In the genomic region with DNA sequence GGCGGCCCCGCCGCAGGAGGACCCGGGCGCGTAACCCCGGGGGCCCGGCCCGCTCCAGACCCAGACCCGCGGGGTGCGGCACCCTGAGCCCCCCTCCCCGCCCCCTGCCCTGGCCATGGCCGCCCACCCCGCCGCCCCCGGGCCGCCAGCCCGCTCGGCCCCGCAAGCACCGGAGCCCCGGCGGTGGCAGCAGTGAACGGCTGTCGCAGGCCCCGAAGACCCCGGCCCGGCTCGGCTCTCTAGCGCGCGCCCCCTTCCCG, we compare ENCODE assay signal across 8 cellular contexts. TPM values are rescaled to one million over a fixed set of nuclear protein-coding genes. Genes with fewer than 3 reads are reported as not detected.
DNase-seq lines count a peak whose midpoint lies in the region; ATAC-seq and TF ChIP-seq lines count a peak whose summit lies in the region.

No MANE protein-coding gene starts in this region.

- no peak for ATAC-seq in CD4-positive, alpha-beta T cell (ENCODE audit: poor library complexity)
- ATAC-seq in GM19397 (IDR thresholded peaks at IDR 0.05; ENCODE audit: unreplicated experiment): no peak

- H3K4me3 ChIP-seq in NT2/D1 (ENCODE audit: insufficient read length, low read depth) (peak overlapping the region; percentile 31), epithelial cell of proximal tubule (ENCODE audit: low read depth, low read length) (peak overlapping the region; percentile 73), prostate gland (peak overlapping the region; percentile 80 to 87)

- intact Hi-C loops in CD4-positive, alpha-beta T cell (cut with DNase I, micrococcal nuclease): loop anchor here in 1 of 2 experiments (5.0 kb wide), 1 partner anchor 77 kb away; no protein-coding TSS in a partner anchor
- intact Hi-C loops in prostate gland (cut with DNase I): no loop called here

- H3K9me3 Mint-ChIP-seq in CD4-positive, alpha-beta T cell: no peaks in the 10 kb centered on the region

- no peak overlapping the region for H3K9ac ChIP-seq in NT2/D1 (ENCODE audit: insufficient read length, low read depth)

- no peaks in the 10 kb centered on the region for H3K9me3 ChIP-seq in CD4-positive, alpha-beta T cell (ENCODE audit: control insufficient read depth, low read length)
- H3K9me3 ChIP-seq in NT2/D1 (ENCODE audit: insufficient read depth, low read length) (no peaks in the 10 kb centered on the region), prostate gland (no peaks in the 10 kb centered on the region)

- H3K27ac ChIP-seq in CD4-positive, alpha-beta T cell (ENCODE audit: low read depth, low read length): peak overlapping the region; percentile 75
- peak overlapping the region; percentile 66 to 78 for H3K27ac ChIP-seq in prostate gland

- no peak overlapping the region for H3K27ac Mint-ChIP-seq in CD4-positive, alpha-beta T cell

- CTCF ChIA-PET in CD4-positive, alpha-beta T cell (lab: Charles Lee): interaction anchor here (2.4 to 2.5 kb wide), 2 partner anchors 14 to 27 kb away, joined by 12 to 20 read pairs; a partner anchor contains a TSS

- peak in 1 of 10 experiments; percentile 6 for DNase-seq in CD4-positive, alpha-beta T cell
- no peak for DNase-seq in NT2/D1 (ENCODE audit: low read depth, low spot score)
- no peak for DNase-seq in epithelial cell of proximal tubule (ENCODE audit: low read depth)
- no peak for DNase-seq in prostate gland (ENCODE audit: low spot score)
- no peak for DNase-seq in NCI-H146 treated with DMSO at 0.1 percent for 48 hours (lab: John Stamatoyannopoulos, UW; ENCODE audit: unreplicated experiment)
- DNase-seq in AG08395 (ENCODE audit: low spot score): no peak
- DNase-seq in NCI-H187 (lab: John Stamatoyannopoulos, UW): no peak

- H3K4me1 Mint-ChIP-seq in CD4-positive, alpha-beta T cell (ENCODE audit: low read depth): peaks cover 73% of the 10 kb centered on the region

- peaks cover 7% of the 10 kb centered on the region for H3K4me1 ChIP-seq in NT2/D1 (ENCODE audit: insufficient read depth, insufficient read length)
- H3K4me1 ChIP-seq in prostate gland (replicated peaks): peaks cover 3% of the 10 kb centered on the region

- no peak for TF ChIP-seq POLR2A in prostate gland (IDR thresholded peaks at IDR 0.05)

- H3K27me3 Mint-ChIP-seq in CD4-positive, alpha-beta T cell: no peaks in the 10 kb centered on the region

- peaks cover 14% of the 10 kb centered on the region for H3K36me3 ChIP-seq in NT2/D1 (ENCODE audit: insufficient read depth, insufficient read length, low read length)
- no peaks in the 10 kb centered on the region for H3K36me3 ChIP-seq in prostate gland

- H3K4me3 Mint-ChIP-seq in CD4-positive, alpha-beta T cell: no peak overlapping the region

- no peaks in the 10 kb centered on the region for H3K27me3 ChIP-seq in CD4-positive, alpha-beta T cell (ENCODE audit: control insufficient read depth, insufficient read depth, low read length)
- H3K27me3 ChIP-seq in NT2/D1 (ENCODE audit: insufficient read depth, insufficient read length): peaks cover 60% of the 10 kb centered on the region
- no peaks in the 10 kb centered on the region for H3K27me3 ChIP-seq in prostate gland (replicated peaks; ENCODE audit: insufficient read depth)

- WGBS in prostate gland: 0% methylated on average over 17 of the region's 34 CpGs

- peaks cover 56% of the 10 kb centered on the region for H3K36me3 Mint-ChIP-seq in CD4-positive, alpha-beta T cell (ENCODE audit: low read depth)

- POLR2A ChIA-PET in CD4-positive, alpha-beta T cell (lab: Charles Lee): interaction anchor here (2.5 to 4.1 kb wide), 3 partner anchors 10 to 91 kb away, joined by 7 to 28 read pairs (median 26); a partner anchor contains a TSS

- no peak for TF ChIP-seq CTCF in CD4-positive, alpha-beta T cell (IDR thresholded peaks at IDR 0.05)
- no peak for TF ChIP-seq CTCF in epithelial cell of proximal tubule (conservative IDR thresholded peaks at IDR 0.05; ENCODE audit: low read depth, low read length)
- no peak for TF ChIP-seq CTCF in prostate gland (IDR thresholded peaks at IDR 0.05)

RNA-seq across cellular contexts. Expression of a gene that starts 0.2 kb away (rescaled TPM):
- total RNA-seq in CD4-positive, alpha-beta T cell: 10 to 100 TPM; 39.9 to 40.8 TPM
- total RNA-seq in epithelial cell of proximal tubule (4.5 and 4.7 TPM in 2 replicates), prostate gland (10 to 100 TPM; 11.1 to 13.2 TPM)

RNA-seq across cellular contexts. Expression of a gene that starts 3.0 kb away (rescaled TPM):
- total RNA-seq in CD4-positive, alpha-beta T cell: 10 to 100 TPM in 1 of 2 experiments, 1 to 10 TPM in 1; 8.7 to 10.8 TPM
- total RNA-seq in epithelial cell of proximal tubule (178 and 363 TPM in 2 replicates), prostate gland (100 to 1,000 TPM in 1 of 2 donors, 10 to 100 TPM in 1; 97.5 to 103 TPM)

RNA-seq across cellular contexts. Expression of a gene that starts 10.3 kb away (rescaled TPM):
- 10 to 100 TPM; 10.3 to 10.7 TPM for total RNA-seq in CD4-positive, alpha-beta T cell
- total RNA-seq in epithelial cell of proximal tubule: 31.6 and 40.4 TPM in 2 replicates
- total RNA-seq in prostate gland: 100 to 1,000 TPM in 1 of 2 donors, 10 to 100 TPM in 1; 40.4 to 127 TPM

RNA-seq across cellular contexts. Expression of a gene that starts 11.8 kb away (rescaled TPM):
- 1 to 10 TPM; 1.0 to 1.4 TPM for total RNA-seq in CD4-positive, alpha-beta T cell
- total RNA-seq in epithelial cell of proximal tubule: 0.87 and 3.6 TPM in 2 replicates
- under 1 TPM; 0.14 to 0.91 TPM for total RNA-seq in prostate gland

RNA-seq across cellular contexts. Expression of a gene that starts 16.6 kb away (rescaled TPM):
- total RNA-seq in CD4-positive, alpha-beta T cell: 10 to 100 TPM; 21.0 to 21.2 TPM
- total RNA-seq in epithelial cell of proximal tubule (under 0.01 TPM in 1 of 2 replicates, not detected in the other), prostate gland (1 to 10 TPM in 1 of 2 donors, under 1 TPM in 1; 0.82 to 4.2 TPM)

Comparison
In these comparisons a context has a peak if more than half of its experiments do, and no peak if none do; other contexts are left out.
1. H3K4me3 ChIP-seq: peak in every context shown above with its lines; median percentile 84 in prostate gland; 73 in epithelial cell of proximal tubule; 31 in NT2/D1.
2. RNA of a gene that starts 3.0 kb away (total RNA-seq): 178 to 363 TPM in epithelial cell of proximal tubule and 97.5 to 103 TPM in prostate gland; 8.7 to 10.8 TPM in CD4-positive, alpha-beta T cell; every median in the first group is over 4 times any median in the second.